ENCODE assay signal across 13 cellular contexts in the genomic region with DNA sequence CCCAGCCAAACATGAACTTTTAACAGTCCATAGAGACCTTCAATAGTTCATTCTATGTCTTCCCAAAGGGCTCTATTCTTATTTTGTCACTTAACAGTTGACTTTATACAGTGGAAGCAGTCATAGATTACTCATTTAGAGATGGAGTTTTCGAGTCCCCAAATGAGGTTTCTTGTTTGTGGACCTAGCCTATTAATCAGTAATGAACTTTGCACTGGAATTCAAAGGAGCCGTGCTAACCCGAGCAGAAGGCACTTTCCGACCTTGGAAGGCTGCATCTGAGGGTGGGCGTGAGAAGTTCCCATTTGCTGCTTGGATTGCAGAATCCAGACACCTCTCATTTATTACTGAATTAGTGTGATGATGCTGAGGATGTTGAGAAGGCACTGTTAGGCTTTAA.
"Had no signal": no experiment of that assay in that cellular context is flagged by ENCODE, and none has a peak within 500 bp of the region (broad histone marks: within the 10 kb centered on the region; RNA-seq: fewer than 3 reads in every experiment).

No MANE protein-coding gene starts in this region.

- H3K4me3 Mint-ChIP-seq: activated CD8-positive, alpha-beta T cell treated with anti-CD3 and anti-CD28 coated beads for 36 hours; activated naive CD4-positive, alpha-beta T cell treated with anti-CD3 and anti-CD28 coated beads, Interleukin-2, amount 10 ng/mL, durations not matched to agents 7 days and 5 days; central memory CD8-positive, alpha-beta T cell; nephron progenitor cell had no signal

- H3K4me1 Mint-ChIP-seq: central memory CD8-positive, alpha-beta T cell had no signal

- H3K27me3 Mint-ChIP-seq: activated CD8-positive, alpha-beta T cell treated with anti-CD3 and anti-CD28 coated beads for 36 hours; central memory CD8-positive, alpha-beta T cell had no signal

- H3K36me3 Mint-ChIP-seq: activated naive CD4-positive, alpha-beta T cell treated with anti-CD3 and anti-CD28 coated beads, Interleukin-2, amount 10 ng/mL, durations not matched to agents 7 days and 5 days had no signal

- H3K27ac Mint-ChIP-seq: activated CD8-positive, alpha-beta T cell treated with anti-CD3 and anti-CD28 coated beads for 36 hours; activated naive CD4-positive, alpha-beta T cell treated with anti-CD3 and anti-CD28 coated beads, Interleukin-2, amount 10 ng/mL, durations not matched to agents 7 days and 5 days; nephron progenitor cell had no signal

- DNase-seq: activated CD8-positive, alpha-beta memory T cell treated with anti-CD3 and anti-CD28 coated beads, Interleukin-2, amount 50 U/mL, for 4 hours; activated CD8-positive, alpha-beta T cell treated with anti-CD3 and anti-CD28 coated beads for 36 hours; activated naive CD4-positive, alpha-beta T cell treated with anti-CD3 and anti-CD28 coated beads, Interleukin-2, amount 10 ng/mL, durations not matched to agents 7 days and 5 days; cortex of kidney; effector CD8-positive, alpha-beta T cell; islet precursor cell; left ventricle myocardium superior; mesenchymal stem cell; nephron progenitor cell; stimulated activated CD4-positive, alpha-beta T cell treated with anti-CD3 and anti-CD28 coated beads, Interleukin-4, amount 100 ng/mL, for 4 hours; T1000; trophoblast cell had no signal

- H3K9me3 Mint-ChIP-seq: activated CD8-positive, alpha-beta T cell treated with anti-CD3 and anti-CD28 coated beads for 36 hours; activated naive CD4-positive, alpha-beta T cell treated with anti-CD3 and anti-CD28 coated beads, Interleukin-2, amount 10 ng/mL, durations not matched to agents 7 days and 5 days; central memory CD8-positive, alpha-beta T cell; nephron progenitor cell had no signal
